18 cellular contexts compared by ENCODE assay signal in the genomic region with DNA sequence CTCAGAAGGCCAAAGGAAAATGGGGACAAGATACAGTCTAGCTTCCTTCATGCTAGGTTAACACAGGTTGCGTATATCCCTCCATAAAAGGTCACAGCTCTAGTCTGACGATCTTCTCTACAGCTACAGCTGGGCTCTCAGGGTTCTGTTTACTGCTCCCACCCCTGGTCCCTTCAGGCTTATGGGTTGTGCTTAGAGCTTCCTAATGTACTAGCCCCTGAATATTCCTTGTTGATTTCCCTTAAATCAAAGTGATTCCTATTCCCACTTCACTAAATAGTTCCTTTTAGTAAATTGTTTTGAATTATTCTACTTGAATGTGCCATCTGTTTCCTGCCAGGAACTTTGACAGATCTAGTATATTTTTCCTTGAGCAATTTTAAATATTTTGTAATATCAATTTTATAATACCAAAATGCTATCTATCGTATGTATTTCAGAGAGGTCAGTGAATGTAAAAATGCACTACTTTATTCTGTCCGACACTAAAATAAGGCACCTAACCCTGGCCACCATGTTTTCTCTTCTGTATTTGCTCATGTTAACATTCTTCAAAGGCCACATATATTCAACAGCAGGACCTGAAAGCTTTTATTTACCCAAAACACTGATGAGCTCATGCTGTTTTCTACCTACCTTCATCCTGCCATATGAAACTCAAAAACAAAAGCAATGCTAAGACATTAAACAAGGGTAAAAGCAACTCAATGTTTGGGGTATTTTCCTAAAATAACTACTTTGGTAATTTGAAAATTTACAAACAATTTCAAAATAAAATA.
DNase-seq lines count a peak whose midpoint lies in the region; TF ChIP-seq lines count a peak whose summit lies in the region.
"Had no signal": no experiment of that assay in that cellular context is flagged by ENCODE, and none has a peak within 500 bp of the region (broad histone marks: within the 10 kb centered on the region; RNA-seq: fewer than 3 reads in every experiment).

No MANE protein-coding gene starts in this region.

- intact Hi-C loops in ascending aorta (cut with DNase I) = loop anchor here (10.0 kb wide), 1 partner anchor 399 kb away; no protein-coding TSS in a partner anchor

- H3K56ac ChIP-seq in mesendoderm (ENCODE audit: low read length) = no peak overlapping the region

- H3K27ac ChIP-seq in ascending aorta (peak overlapping the region; percentile 65 to 66), mesendoderm (ENCODE audit: low read depth, low read length) (no peak overlapping the region), subcutaneous abdominal adipose tissue (ENCODE audit: low read depth, low read length) (peak overlapping the region; percentile 83)
- H3K27ac ChIP-seq: 22Rv1, SK-N-MC had no signal

- H2BK120ac ChIP-seq in mesendoderm (ENCODE audit: low read depth, low read length) = peak overlapping the region; percentile 73

- H3K79me2 ChIP-seq in mesendoderm (ENCODE audit: control insufficient read depth, insufficient read depth, low read length) = no peaks in the 10 kb centered on the region

- no peak overlapping the region for H2BK15ac ChIP-seq in mesendoderm (replicated peaks; ENCODE audit: low read depth)

- no peak overlapping the region for H2BK5ac ChIP-seq in mesendoderm (ENCODE audit: low read length)

- no CpG with 5 or more reads among the region's 4 CpGs for WGBS in mesendoderm (ENCODE audit: extremely low coverage, insufficient coverage, low lambda C conversion rate)

- DNase-seq in DMS 273 (lab: John Stamatoyannopoulos, UW; ENCODE audit: unreplicated experiment) (peak; percentile 6), DMS 273 treated with DMSO at 0.1 percent for 48 hours (lab: John Stamatoyannopoulos, UW) (no peak), ascending aorta (ENCODE audit: low spot score in 2 of 2) (no peak), mesendoderm (no peak), SIG-M5 (lab: John Stamatoyannopoulos, UW) (no peak), A172 (ENCODE audit: low spot score) (no peak)
- no peak for DNase-seq in activated CD4-positive, alpha-beta T cell treated with anti-CD3 and anti-CD28 coated beads, Interleukin-2, amount 50 U/mL, for 1 hour
- DNase-seq: CD8-positive, alpha-beta memory T cell; KG1; NCI-H1048; NCI-H1436 treated with DMSO at 0.1 percent for 48 hours; NCI-H2081 treated with DMSO at 0.1 percent for 48 hours; NCI-H510A treated with DMSO at 0.1 percent for 48 hours had no signal

- TF ChIP-seq CTCF in ascending aorta (IDR thresholded peaks at IDR 0.05) = no peak

- H3K4ac ChIP-seq in mesendoderm (ENCODE audit: low read depth, low read length) = no peak overlapping the region

- H3K18ac ChIP-seq in mesendoderm (ENCODE audit: low read length) = no peak overlapping the region

- no peaks in the 10 kb centered on the region for H3K27me3 ChIP-seq in ascending aorta
- no peaks in the 10 kb centered on the region for H3K27me3 ChIP-seq in mesendoderm (ENCODE audit: insufficient read depth, low read length, poor library complexity)
- no peaks in the 10 kb centered on the region for H3K27me3 ChIP-seq in subcutaneous abdominal adipose tissue (ENCODE audit: control insufficient read depth in 5 of 5, insufficient read depth in 4 of 5, low read length in 5 of 5)
- H3K27me3 ChIP-seq: BLaER1 treated with 17β-estradiol and CSF1 and Interleukin-3, amounts not matched to agents 10 nM and 100 nM had no signal

- H3K4me1 ChIP-seq in ascending aorta (peaks cover 6 to 37% of the 10 kb centered on the region in 2 donors), mesendoderm (ENCODE audit: control insufficient read depth, low read depth, low read length) (no peaks in the 10 kb centered on the region), subcutaneous abdominal adipose tissue (ENCODE audit: control insufficient read depth in 5 of 5, insufficient read depth in 5 of 5, low read length in 5 of 5) (peaks cover 3 to 26% (median 20%) of the 10 kb centered on the region in 5 donors)

- no peaks in the 10 kb centered on the region for H3K79me1 ChIP-seq in mesendoderm (ENCODE audit: low read length)

- H3K36me3 ChIP-seq in ascending aorta (no peaks in the 10 kb centered on the region), mesendoderm (ENCODE audit: control insufficient read depth, insufficient read depth, low read length) (no peaks in the 10 kb centered on the region), subcutaneous abdominal adipose tissue (ENCODE audit: control insufficient read depth in 5 of 5, insufficient read depth in 5 of 5, low read length in 5 of 5) (no peaks in the 10 kb centered on the region)
- H3K36me3 ChIP-seq: BLaER1 treated with 17β-estradiol and CSF1 and Interleukin-3, amounts not matched to agents 10 nM and 100 nM had no signal

- H4K8ac ChIP-seq in mesendoderm (ENCODE audit: low read depth, low read length) = peak overlapping the region; percentile 65

- H3K9ac ChIP-seq in mesendoderm (ENCODE audit: low read length) (no peak overlapping the region), subcutaneous abdominal adipose tissue (ENCODE audit: low read length in 5 of 5) (peak overlapping the region in 2 of 5 donors; percentile 27 to 44)
- H3K9ac ChIP-seq: BLaER1 treated with 17β-estradiol and CSF1 and Interleukin-3, amounts not matched to agents 10 nM and 100 nM had no signal

- H2AK5ac ChIP-seq in mesendoderm (ENCODE audit: low read length) = no peak overlapping the region

- H3K4me2 ChIP-seq in mesendoderm (ENCODE audit: low read length) = no peak overlapping the region
- H3K4me2 ChIP-seq: GM23338 had no signal

- H4K5ac ChIP-seq in mesendoderm (ENCODE audit: low read length) = no peak overlapping the region

- H3K4me3 ChIP-seq in ascending aorta (no peak overlapping the region), mesendoderm (ENCODE audit: low read length) (no peak overlapping the region), subcutaneous abdominal adipose tissue (ENCODE audit: low read depth in 1 of 5, low read length in 5 of 5) (no peak overlapping the region)
- H3K4me3 ChIP-seq: BLaER1 treated with 17β-estradiol and CSF1 and Interleukin-3, amounts not matched to agents 10 nM and 100 nM; GM23338; SK-N-MC had no signal

- H3K9me3 ChIP-seq in ascending aorta = no peaks in the 10 kb centered on the region
- no peaks in the 10 kb centered on the region for H3K9me3 ChIP-seq in subcutaneous abdominal adipose tissue (ENCODE audit: control insufficient read depth in 5 of 5, low read length in 5 of 5)
- H3K9me3 ChIP-seq: BLaER1 treated with 17β-estradiol and CSF1 and Interleukin-3, amounts not matched to agents 10 nM and 100 nM had no signal

- H3K23ac ChIP-seq in mesendoderm (ENCODE audit: low read length) = no peak overlapping the region
